Comparison of ENCODE assay signal across 1 cellular context in the genomic region with DNA sequence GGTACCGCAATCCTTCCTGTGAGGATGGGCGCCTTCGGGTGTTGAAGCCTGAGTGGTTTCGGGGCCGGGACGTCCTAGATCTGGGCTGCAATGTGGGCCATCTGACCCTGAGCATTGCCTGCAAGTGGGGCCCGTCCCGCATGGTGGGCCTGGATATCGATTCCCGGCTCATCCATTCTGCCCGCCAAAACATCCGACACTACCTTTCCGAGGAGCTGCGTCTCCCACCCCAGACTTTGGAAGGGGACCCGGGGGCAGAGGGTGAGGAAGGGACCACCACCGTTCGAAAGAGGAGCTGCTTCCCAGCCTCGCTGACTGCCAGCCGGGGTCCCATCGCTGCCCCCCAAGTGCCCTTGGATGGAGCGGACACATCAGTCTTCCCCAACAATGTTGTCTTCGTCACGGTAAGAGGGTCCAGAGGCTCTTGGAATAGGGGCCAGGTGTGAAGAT.
TF ChIP-seq lines count a peak whose summit lies in the region.

No MANE protein-coding gene starts in this region.

TF ChIP-seq in HepG2, 621 proteins besides CTCF, POLR2A, EP300 and RAD21:
- TF ChIP-seq ZNF687 (CRISPR knock-in tag; IDR thresholded peaks at IDR 0.05): 0 out of 2 replicates have a peak, but pooled peaks have one; percentile 19
- TF ChIP-seq POLR2G (IDR thresholded peaks at IDR 0.05; ENCODE audit: low read depth, low read length): 0 out of 2 replicates have a peak, but pooled peaks have one; percentile 10
- TF ChIP-seq ZNF251 (CRISPR knock-in tag; IDR thresholded peaks at IDR 0.05): no peak
- TF ChIP-seq ZFP90 (CRISPR knock-in tag; IDR thresholded peaks at IDR 0.05; ENCODE audit: borderline replicate concordance): 0 out of 2 replicates have a peak, but pooled peaks have one; percentile 18
- TF ChIP-seq AGO2 (optimal IDR thresholded peaks at IDR 0.05; ENCODE audit: low read depth, low read length): peak; percentile 90
- no peak for TF ChIP-seq PLRG1 (conservative IDR thresholded peaks at IDR 0.05)
- no peak for TF ChIP-seq TBX2 (CRISPR knock-in tag; IDR thresholded peaks at IDR 0.05; ENCODE audit: borderline replicate concordance)
- no peak for TF ChIP-seq TRIM22 (IDR thresholded peaks at IDR 0.05)
- no peak for TF ChIP-seq ATF5 (CRISPR knock-in tag; IDR thresholded peaks at IDR 0.05; ENCODE audit: low read depth)
- TF ChIP-seq RBFOX2 (IDR thresholded peaks at IDR 0.05; ENCODE audit: low read depth, low read length): peak; percentile 60
- no peak for TF ChIP-seq ZNF530 (CRISPR knock-in tag; IDR thresholded peaks at IDR 0.05; ENCODE audit: low read depth)
- TF ChIP-seq RXRA (CRISPR knock-in tag; IDR thresholded peaks at IDR 0.05): no peak
- TF ChIP-seq, protein P1, sequence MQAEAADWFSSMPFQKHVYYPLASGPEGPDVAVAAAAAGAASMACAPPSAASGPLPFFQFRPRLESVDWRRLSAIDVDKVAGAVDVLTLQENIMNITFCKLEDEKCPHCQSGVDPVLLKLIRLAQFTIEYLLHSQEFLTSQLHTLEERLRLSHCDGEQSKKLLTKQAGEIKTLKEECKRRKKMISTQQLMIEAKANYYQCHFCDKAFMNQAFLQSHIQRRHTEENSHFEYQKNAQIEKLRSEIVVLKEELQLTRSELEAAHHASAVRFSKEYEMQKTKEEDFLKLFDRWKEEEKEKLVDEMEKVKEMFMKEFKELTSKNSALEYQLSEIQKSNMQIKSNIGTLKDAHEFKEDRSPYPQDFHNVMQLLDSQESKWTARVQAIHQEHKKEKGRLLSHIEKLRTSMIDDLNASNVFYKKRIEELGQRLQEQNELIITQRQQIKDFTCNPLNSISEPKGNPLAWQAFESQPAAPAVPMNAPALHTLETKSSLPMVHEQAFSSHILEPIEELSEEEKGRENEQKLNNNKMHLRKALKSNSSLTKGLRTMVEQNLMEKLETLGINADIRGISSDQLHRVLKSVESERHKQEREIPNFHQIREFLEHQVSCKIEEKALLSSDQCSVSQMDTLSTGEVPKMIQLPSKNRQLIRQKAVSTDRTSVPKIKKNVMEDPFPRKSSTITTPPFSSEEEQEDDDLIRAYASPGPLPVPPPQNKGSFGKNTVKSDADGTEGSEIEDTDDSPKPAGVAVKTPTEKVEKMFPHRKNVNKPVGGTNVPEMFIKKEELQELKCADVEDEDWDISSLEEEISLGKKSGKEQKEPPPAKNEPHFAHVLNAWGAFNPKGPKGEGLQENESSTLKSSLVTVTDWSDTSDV (CRISPR knock-in tag; IDR thresholded peaks at IDR 0.05): no peak
- TF ChIP-seq ZNF17 (CRISPR knock-in tag; IDR thresholded peaks at IDR 0.05): no peak
- no peak for TF ChIP-seq SPEN (CRISPR knock-in tag; IDR thresholded peaks at IDR 0.05; ENCODE audit: low read depth)
